ENCODE assay signal across 8 cellular contexts in the genomic region with DNA sequence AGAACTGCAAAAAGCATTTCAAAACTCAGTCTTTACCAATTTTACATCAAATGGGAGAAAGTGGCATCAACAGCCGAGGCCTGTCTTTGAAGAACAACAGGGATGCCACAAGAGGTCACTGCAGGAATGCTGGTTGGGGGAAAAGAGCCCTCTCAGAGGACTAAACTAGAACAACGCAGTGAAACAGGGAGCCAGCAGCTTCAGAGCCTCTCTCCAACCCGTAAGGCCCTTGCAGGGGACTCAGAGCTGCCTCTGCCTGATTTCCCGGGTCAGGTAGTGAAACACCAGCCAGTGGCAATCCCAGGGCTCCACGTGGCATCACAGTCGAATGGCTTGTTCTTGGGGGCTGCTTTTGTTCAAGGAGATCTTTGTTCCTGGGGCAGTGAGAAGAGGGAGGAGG. TPM values are rescaled to one million over a fixed set of nuclear protein-coding genes. Genes with fewer than 3 reads are reported as not detected.
DNase-seq lines count a peak whose midpoint lies in the region; ATAC-seq and TF ChIP-seq lines count a peak whose summit lies in the region.

No MANE protein-coding gene starts in this region.

- H3K27me3 ChIP-seq in layer of hippocampus (ENCODE audit: control insufficient read depth, insufficient read depth, low read length) (no peaks in the 10 kb centered on the region), tibial nerve (no peaks in the 10 kb centered on the region)

- no peak overlapping the region for H3K4me3 ChIP-seq in cardiac fibroblast (replicated peaks in 1 of 2; ENCODE audit: low read depth in 2 of 2, low read length in 2 of 2)
- no peak overlapping the region for H3K4me3 ChIP-seq in tibial nerve

- peak overlapping the region; percentile 40 for H3K27ac ChIP-seq in layer of hippocampus (ENCODE audit: low read depth, low read length)
- H3K27ac ChIP-seq in tibial nerve: no peak overlapping the region

- DNase-seq in COLO668 (lab: John Stamatoyannopoulos, UW; ENCODE audit: unreplicated experiment) (peak; percentile 26), NCI-H526 treated with DMSO at 0.1 percent for 48 hours (lab: John Stamatoyannopoulos, UW) (peak; percentile 18), cardiac fibroblast (ENCODE audit: low read depth in 2 of 2) (peak; percentile 80 to 84), tibial nerve (ENCODE audit: low spot score in 2 of 2) (peak; percentile 32 to 77), OCI-M2 (lab: John Stamatoyannopoulos, UW; ENCODE audit: unreplicated experiment) (no peak)

- H3K9me3 ChIP-seq in tibial nerve: no peaks in the 10 kb centered on the region

- peak in 1 of 2 donors; percentile 11 for TF ChIP-seq EP300 in tibial nerve (IDR thresholded peaks at IDR 0.05)

- ATAC-seq in GM19463 (IDR thresholded peaks at IDR 0.05; ENCODE audit: unreplicated experiment) (peak; percentile 73), GM18517 (IDR thresholded peaks at IDR 0.05; ENCODE audit: unreplicated experiment) (no peak)

- WGBS in tibial nerve, 2 donors: 3 to 7% methylated on average over 6 of the region's 6 CpGs

- peak; percentile 75 for TF ChIP-seq CTCF in cardiac fibroblast (IDR thresholded peaks at IDR 0.05; ENCODE audit: low read depth, low read length)
- peak; percentile 32 to 69 (median 58) for TF ChIP-seq CTCF in tibial nerve (IDR thresholded peaks at IDR 0.05)

- no peaks in the 10 kb centered on the region for H3K36me3 ChIP-seq in tibial nerve

- H3K4me1 ChIP-seq in tibial nerve: no peaks in the 10 kb centered on the region

- no peak for TF ChIP-seq POLR2A in tibial nerve (IDR thresholded peaks at IDR 0.05)

RNA-seq across cellular contexts. Expression of gene KCNK16, which starts 55.0 kb away (rescaled TPM):
- not detected for total RNA-seq in tibial nerve
